ENCODE assay signal across 8 cellular contexts in genomic region chr11:7512525-7513209, GRCh38. TPM values are rescaled to one million over a fixed set of nuclear protein-coding genes. Genes with fewer than 3 reads are reported as not detected.
DNase-seq lines count a peak whose midpoint lies in the region; ATAC-seq and TF ChIP-seq lines count a peak whose summit lies in the region.

No MANE protein-coding gene starts in this region.

- no peaks in the 10 kb centered on the region for H3K36me3 ChIP-seq in OCI-LY7 (ENCODE audit: insufficient read depth, low read length)

- H3K9me2 ChIP-seq in OCI-LY7 (ENCODE audit: insufficient read depth, low read length), result no peaks in the 10 kb centered on the region

- no peak for TF ChIP-seq CTCF in OCI-LY7 (conservative IDR thresholded peaks at IDR 0.05; ENCODE audit: low read length)
- no peak for TF ChIP-seq CTCF in lower leg skin (IDR thresholded peaks at IDR 0.05)

- H3K4me3 ChIP-seq in OCI-LY7 (ENCODE audit: low read depth, low read length, poor library complexity, severe bottlenecking) (peak overlapping the region; percentile 97), lower leg skin (ENCODE audit: low read depth, poor library complexity, severe bottlenecking) (no peak overlapping the region)

- CTCF ChIA-PET in OCI-LY7 (lab: Charles Lee; ENCODE audit: unreplicated experiment), result interaction anchor here (0.5 to 1.1 kb wide), 5 partner anchors 8 to 127 kb away, joined by 3 read pairs; no protein-coding TSS in a partner anchor

- TF ChIP-seq POLR2A in lower leg skin (IDR thresholded peaks at IDR 0.05), result no peak

- BruUV-seq in OCI-LY7 (replicated peaks; lab: Mats Ljungman, UMichigan), result no TSS peak

- peaks cover 49% of the 10 kb centered on the region for H3K4me1 ChIP-seq in OCI-LY7 (ENCODE audit: insufficient read depth, low read length, poor library complexity, severe bottlenecking)

- WGBS in lower leg skin, 2 donors, result 11 to 13% methylated on average over 16 to 17 of the region's 17 CpGs

- H4K20me1 ChIP-seq in OCI-LY7 (ENCODE audit: insufficient read depth, low read length), result no peaks in the 10 kb centered on the region

- peaks cover 39% of the 10 kb centered on the region for H3K79me2 ChIP-seq in OCI-LY7 (ENCODE audit: insufficient read depth, low read depth, low read length)

- peak; percentile 63 for ATAC-seq in HG02763 (IDR thresholded peaks at IDR 0.05; ENCODE audit: unreplicated experiment)

- intact Hi-C loops in OCI-LY7 (cut with micrococcal nuclease; ENCODE audit: unreplicated experiment) (loop anchor here (1.0 to 10.0 kb wide), 5 partner anchors 37 to 1172 kb away; partner anchors contain the start of genes RPL27A, SMPD1 and TRIM66), lower leg skin (cut with DNase I; ENCODE audit: low total_unique reads) (no loop called here)

- peak overlapping the region; percentile 87 for H3K4me2 ChIP-seq in OCI-LY7 (ENCODE audit: low read length)

- H3K27ac ChIP-seq in OCI-LY7 (ENCODE audit: low read depth, low read length, poor library complexity, severe bottlenecking), result peak overlapping the region; percentile 97
- H3K27ac ChIP-seq in cingulate gyrus (ENCODE audit: low read depth, low read length), result peak overlapping the region; percentile 95
- peak overlapping the region; percentile 96 for H3K27ac ChIP-seq in temporal lobe (ENCODE audit: low read depth, low read length)

- no peaks in the 10 kb centered on the region for H3K9me3 ChIP-seq in OCI-LY7 (ENCODE audit: low read length)

- DNase-seq in stimulated activated CD4-positive, alpha-beta T cell treated with anti-CD3 and anti-CD28 coated beads, Interleukin-15, amount 100 ng/mL, for 24 hours, result peak; percentile 9
- no peak for DNase-seq in stimulated activated CD4-positive, alpha-beta T cell treated with anti-CD3 and anti-CD28 coated beads, Interleukin-4, amount 100 ng/mL, for 24 hours
- peak; percentile 91 for DNase-seq in OCI-LY7 (ENCODE audit: low spot score)
- DNase-seq in lower leg skin (ENCODE audit: low spot score in 2 of 2), result peak; percentile 75 to 95
- DNase-seq in NCI-H2107 treated with DMSO at 0.1 percent for 48 hours (lab: John Stamatoyannopoulos, UW; ENCODE audit: unreplicated experiment), result no peak

- H2AFZ ChIP-seq in OCI-LY7 (ENCODE audit: low read length), result peak overlapping the region; percentile 68

- POLR2A ChIA-PET in OCI-LY7 (lab: Charles Lee), result interaction anchor here (1.2 to 3.1 kb wide), 6 partner anchors 9 to 33 kb away, joined by 3 to 12 read pairs (median 5); no protein-coding TSS in a partner anchor

RNA-seq across cellular contexts. Expression of gene PPFIBP2, which starts 1.1 kb away (rescaled TPM):
- 102 and 129 TPM in 2 replicates for total RNA-seq in OCI-LY7 (2014; rRNA removed; shearing (Covaris generic))
- total RNA-seq in OCI-LY7 (2022) (182 and 196 TPM in 2 replicates), lower leg skin (10 to 100 TPM; 56.6 to 87.1 (median 69.5) TPM), temporal lobe (15.5 TPM)

RNA-seq across cellular contexts. Expression of gene OLFML1, which starts 27.4 kb away (rescaled TPM):
- not detected in 2 replicates for total RNA-seq in OCI-LY7 (2014; rRNA removed; shearing (Covaris generic))
- total RNA-seq in OCI-LY7 (2022) (not detected in 2 replicates), lower leg skin (1 to 10 TPM; 1.4 to 4.0 (median 2.7) TPM), temporal lobe (1.2 TPM)

Comparison
In these comparisons a context has a peak if more than half of its experiments do, and no peak if none do; other contexts are left out.
1. DNase-seq: peak in stimulated activated CD4-positive, alpha-beta T cell treated with anti-CD3 and anti-CD28 coated beads, Interleukin-15, amount 100 ng/mL, for 24 hours (single experiment), OCI-LY7 (single experiment) and lower leg skin (2 of 2); none in stimulated activated CD4-positive, alpha-beta T cell treated with anti-CD3 and anti-CD28 coated beads, Interleukin-4, amount 100 ng/mL, for 24 hours (single experiment) and NCI-H2107 treated with DMSO at 0.1 percent for 48 hours (single experiment).
2. Peak in every context shown above with its lines, with median percentiles within 50 percentile points of each other: H3K27ac ChIP-seq.